In the genomic region with DNA sequence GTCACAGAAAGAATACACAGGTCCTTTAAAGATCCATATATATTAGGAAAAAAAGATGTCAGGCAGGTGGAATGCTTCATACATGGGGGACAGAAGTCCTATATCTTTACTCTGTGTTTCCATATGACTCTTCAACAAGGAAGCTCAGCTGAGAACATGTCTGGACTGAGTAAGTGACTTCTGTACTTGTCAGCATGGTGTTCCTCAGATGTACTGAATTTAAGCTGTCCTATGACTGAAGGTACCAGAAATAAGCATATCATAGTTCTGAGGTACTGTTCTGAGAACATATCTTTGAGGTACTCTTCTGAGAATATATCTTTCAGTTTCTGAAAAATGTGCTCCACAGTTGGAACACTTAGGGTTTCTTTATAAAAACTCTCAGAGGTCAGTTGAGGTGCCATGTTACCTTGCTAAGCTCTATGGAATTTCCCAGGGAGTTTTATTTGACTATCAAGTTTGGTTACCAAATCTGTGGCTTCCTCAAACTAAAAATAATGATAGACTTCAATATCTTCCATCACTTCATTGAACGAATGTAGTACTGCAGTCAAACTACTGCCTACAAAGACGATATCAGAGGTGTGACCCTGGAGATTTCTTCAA, we compare ENCODE assay signal across 17 cellular contexts.
A peak's percentile ranks its signal among the peaks of the same experiment; 100 is the strongest.
DNase-seq lines count a peak whose midpoint lies in the region; ATAC-seq and TF ChIP-seq lines count a peak whose summit lies in the region.
"Had no signal": no experiment of that assay in that cellular context is flagged by ENCODE, and none has a peak within 500 bp of the region (broad histone marks: within the 10 kb centered on the region; RNA-seq: fewer than 3 reads in every experiment).

No MANE protein-coding gene starts in this region.

- TF ChIP-seq CTCF in smooth muscle cell (IDR thresholded peaks at IDR 0.05; ENCODE audit: borderline replicate concordance, insufficient read depth, poor library complexity, severe bottlenecking) (no peak), ascending aorta (IDR thresholded peaks at IDR 0.05) (no peak)

- intact Hi-C loops in ascending aorta (cut with DNase I), result no loop called here

- H3K27me3 ChIP-seq in smooth muscle cell (ENCODE audit: low read depth) (no peaks in the 10 kb centered on the region), ascending aorta (no peaks in the 10 kb centered on the region)
- H3K27me3 ChIP-seq: BE2C had no signal

- DNase-seq in amygdala (lab: John Stamatoyannopoulos, UW) (no peak), smooth muscle cell (lab: John Stamatoyannopoulos, UW; ENCODE audit: unreplicated experiment) (no peak), ascending aorta (ENCODE audit: low spot score in 2 of 2) (no peak)
- DNase-seq: BE2C; CD4-positive, alpha-beta memory T cell; DMS79; IMR-90; Kasumi-1; KBM-7 had no signal

- H3K4me1 ChIP-seq in smooth muscle cell (ENCODE audit: low read depth) (no peaks in the 10 kb centered on the region), ascending aorta (no peaks in the 10 kb centered on the region)
- H3K4me1 ChIP-seq: A549, BE2C, HAP-1 had no signal

- no peak overlapping the region for H3K4me2 ChIP-seq in smooth muscle cell
- H3K4me2 ChIP-seq: A549 had no signal

- no peak overlapping the region for H3K9ac ChIP-seq in smooth muscle cell (ENCODE audit: low read depth)

- no peak overlapping the region for H2AFZ ChIP-seq in smooth muscle cell (ENCODE audit: low read depth)

- H3K27ac ChIP-seq in smooth muscle cell (ENCODE audit: low read depth) (no peak overlapping the region), ascending aorta (no peak overlapping the region)
- H3K27ac ChIP-seq: A549, C4-2B had no signal

- 74% methylated on average over 2 of the region's 2 CpGs for WGBS in smooth muscle cell (ENCODE audit: low lambda C conversion rate)

- H3F3A ChIP-seq in smooth muscle cell (ENCODE audit: low read depth), result no peaks in the 10 kb centered on the region

- H3K36me3 ChIP-seq in smooth muscle cell (ENCODE audit: low read depth) (no peaks in the 10 kb centered on the region), ascending aorta (no peaks in the 10 kb centered on the region)
- H3K36me3 ChIP-seq: BE2C, HAP-1 had no signal

- no peaks in the 10 kb centered on the region for H3K9me3 ChIP-seq in smooth muscle cell (replicated peaks; ENCODE audit: low read depth)
- H3K9me3 ChIP-seq in ascending aorta, result no peaks in the 10 kb centered on the region
- H3K9me3 ChIP-seq: A549, BE2C, HAP-1 had no signal

- no peaks in the 10 kb centered on the region for H4K20me1 ChIP-seq in smooth muscle cell (ENCODE audit: low read depth)

- ATAC-seq in GM18502 (IDR thresholded peaks at IDR 0.05; ENCODE audit: poor library complexity, unreplicated experiment) (peak; percentile 62), GM21360 (IDR thresholded peaks at IDR 0.05; ENCODE audit: unreplicated experiment) (peak; percentile 56), HG02852 (IDR thresholded peaks at IDR 0.05; ENCODE audit: unreplicated experiment) (peak; percentile 72), HG03432 (IDR thresholded peaks at IDR 0.05; ENCODE audit: unreplicated experiment) (peak; percentile 61), GM19397 (IDR thresholded peaks at IDR 0.05; ENCODE audit: unreplicated experiment) (no peak)
- ATAC-seq: A549 had no signal

- no peaks in the 10 kb centered on the region for H3K79me2 ChIP-seq in smooth muscle cell (ENCODE audit: low read depth)

- H3K4me3 ChIP-seq in smooth muscle cell (no peak overlapping the region), ascending aorta (no peak overlapping the region)
- H3K4me3 ChIP-seq: A549, HAP-1 had no signal
